ENCODE assay signal across 24 cellular contexts in the genomic region with DNA sequence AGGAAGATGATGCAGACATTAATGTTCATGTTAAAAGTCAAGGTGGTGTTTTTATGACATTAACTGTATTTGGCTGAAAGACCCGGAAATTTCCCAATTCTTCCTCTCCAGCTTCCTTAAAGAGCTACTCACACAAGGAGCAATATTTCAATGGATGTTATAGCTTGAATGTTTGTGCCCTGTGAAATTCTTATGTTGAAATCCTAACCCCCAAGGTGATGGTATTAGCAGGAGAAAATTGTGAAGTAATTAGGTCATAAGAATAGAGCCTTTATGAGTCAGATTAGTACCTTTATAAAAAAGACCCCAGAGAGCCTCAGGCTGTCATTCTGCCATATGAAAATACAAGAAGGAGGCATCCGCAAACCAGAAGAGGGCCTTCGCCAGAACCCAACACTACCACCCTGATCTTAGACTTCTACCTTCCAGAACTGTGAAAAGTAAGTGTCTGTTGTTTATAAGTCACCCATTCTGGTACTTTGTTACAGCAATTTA. TPM values are rescaled to one million over a fixed set of nuclear protein-coding genes. Genes with fewer than 3 reads are reported as not detected.
DNase-seq lines count a peak whose midpoint lies in the region; ATAC-seq, FAIRE-seq and TF ChIP-seq lines count a peak whose summit lies in the region.
"Had no signal": no experiment of that assay in that cellular context is flagged by ENCODE, and none has a peak within 500 bp of the region (broad histone marks: within the 10 kb centered on the region; RNA-seq: fewer than 3 reads in every experiment).

No MANE protein-coding gene starts in this region.

- H3K4me3 ChIP-seq in astrocyte (ENCODE audit: insufficient read depth, low read depth, low read length) (no peak overlapping the region), retinal pigment epithelial cell (ENCODE audit: low read length) (no peak overlapping the region)
- H3K4me3 ChIP-seq: K562, PC-9 had no signal

- no peaks in the 10 kb centered on the region for H3K36me3 ChIP-seq in astrocyte (ENCODE audit: insufficient read depth, low read length)

- H3K27ac ChIP-seq in astrocyte (ENCODE audit: low read depth, low read length), result no peak overlapping the region
- H3K27ac ChIP-seq: PC-9, RWPE1 had no signal

- no peak overlapping the region for H3K4me3 Mint-ChIP-seq in astrocyte (ENCODE audit: unreplicated experiment)
- no peak overlapping the region for H3K4me3 Mint-ChIP-seq in activated T-helper 1 cell treated with anti-CD3 and anti-CD28 coated beads, Interleukin-12 subunit alpha, Interleukin-12 subunit beta, Interleukin-2, Interleukin-4 antibody, amounts not matched to agents 30 ng/mL and 10 ng/mL and 1 ng/mL, durations not matched to agents 14 hours and 24 hours and 36 hours
- no peak overlapping the region for H3K4me3 Mint-ChIP-seq in activated T-helper 2 cell treated with anti-CD3 and anti-CD28 coated beads, Interferon-gamma antibody, Interleukin-2, Interleukin-4, amounts not matched to agents 10 μg/mL and 5 μg/mL and 100 μg/mL, durations not matched to agents 14 hours and 24 hours and 36 hours (ENCODE audit: low read depth)
- H3K4me3 Mint-ChIP-seq: CD4-positive, CD25-positive, alpha-beta regulatory T cell had no signal

- H3K27ac Mint-ChIP-seq in astrocyte (ENCODE audit: unreplicated experiment), result no peak overlapping the region
- no peak overlapping the region for H3K27ac Mint-ChIP-seq in activated T-helper 1 cell treated with anti-CD3 and anti-CD28 coated beads, Interleukin-12 subunit alpha, Interleukin-12 subunit beta, Interleukin-2, Interleukin-4 antibody, amounts not matched to agents 30 ng/mL and 10 ng/mL and 1 ng/mL, durations not matched to agents 14 hours and 24 hours and 36 hours
- no peak overlapping the region for H3K27ac Mint-ChIP-seq in activated T-helper 2 cell treated with anti-CD3 and anti-CD28 coated beads, Interferon-gamma antibody, Interleukin-2, Interleukin-4, amounts not matched to agents 10 μg/mL and 5 μg/mL and 100 μg/mL, durations not matched to agents 14 hours and 24 hours and 36 hours

- intact Hi-C loops in activated T-helper 1 cell treated with anti-CD3 and anti-CD28 coated beads, Interleukin-12 subunit alpha, Interleukin-12 subunit beta, Interleukin-2, Interleukin-4 antibody, amounts not matched to agents 30 ng/mL and 10 ng/mL and 1 ng/mL, durations not matched to agents 14 hours and 24 hours and 36 hours (cut with micrococcal nuclease), result loop anchor here (5.0 kb wide), 1 partner anchor 181 kb away; no protein-coding TSS in a partner anchor
- intact Hi-C loops in activated T-helper 2 cell treated with anti-CD3 and anti-CD28 coated beads, Interferon-gamma antibody, Interleukin-2, Interleukin-4, amounts not matched to agents 10 μg/mL and 5 μg/mL and 100 μg/mL, durations not matched to agents 14 hours and 24 hours and 36 hours (cut with micrococcal nuclease), result no loop called here

- peaks cover 3% of the 10 kb centered on the region for H3K4me1 Mint-ChIP-seq in astrocyte (ENCODE audit: low read depth, unreplicated experiment)
- H3K4me1 Mint-ChIP-seq in activated T-helper 1 cell treated with anti-CD3 and anti-CD28 coated beads, Interleukin-12 subunit alpha, Interleukin-12 subunit beta, Interleukin-2, Interleukin-4 antibody, amounts not matched to agents 30 ng/mL and 10 ng/mL and 1 ng/mL, durations not matched to agents 14 hours and 24 hours and 36 hours (ENCODE audit: low read depth), result peaks cover 36% of the 10 kb centered on the region
- peaks cover 20% of the 10 kb centered on the region for H3K4me1 Mint-ChIP-seq in activated T-helper 2 cell treated with anti-CD3 and anti-CD28 coated beads, Interferon-gamma antibody, Interleukin-2, Interleukin-4, amounts not matched to agents 10 μg/mL and 5 μg/mL and 100 μg/mL, durations not matched to agents 14 hours and 24 hours and 36 hours (ENCODE audit: low read depth)

- no peaks in the 10 kb centered on the region for H3K79me2 ChIP-seq in astrocyte (ENCODE audit: insufficient read depth, low read length)

- DNase-seq in M059J (ENCODE audit: low read depth) (peak; percentile 22), astrocyte (ENCODE audit: low read depth) (peak; percentile 16), iris pigment epithelial cell (ENCODE audit: low read depth) (peak; percentile 26), retinal pigment epithelial cell (ENCODE audit: low read depth) (peak; percentile 15), NCI-H2081 (lab: John Stamatoyannopoulos, UW) (no peak)
- DNase-seq in activated T-helper 1 cell treated with anti-CD3 and anti-CD28 coated beads, Interleukin-12 subunit alpha, Interleukin-12 subunit beta, Interleukin-2, Interleukin-4 antibody, amounts not matched to agents 30 ng/mL and 10 ng/mL and 1 ng/mL, durations not matched to agents 14 hours and 24 hours and 36 hours (ENCODE audit: low spot score), result no peak
- no peak for DNase-seq in activated T-helper 2 cell treated with anti-CD3 and anti-CD28 coated beads, Interferon-gamma antibody, Interleukin-2, Interleukin-4, amounts not matched to agents 10 μg/mL and 5 μg/mL and 100 μg/mL, durations not matched to agents 14 hours and 24 hours and 36 hours (ENCODE audit: low spot score)
- DNase-seq: ACHN; AML-193; CD4-positive, CD25-positive, alpha-beta regulatory T cell; COR-L47; DMS 273 treated with DMSO at 0.1 percent for 48 hours; GDM1; GOT3; NCI-H1105; NCI-H1694; NCI-H524; PC-9; SIG-M5 had no signal

- peaks cover 2% of the 10 kb centered on the region for H3K9me3 Mint-ChIP-seq in astrocyte (ENCODE audit: unreplicated experiment)
- peaks cover 62% of the 10 kb centered on the region for H3K9me3 Mint-ChIP-seq in activated T-helper 1 cell treated with anti-CD3 and anti-CD28 coated beads, Interleukin-12 subunit alpha, Interleukin-12 subunit beta, Interleukin-2, Interleukin-4 antibody, amounts not matched to agents 30 ng/mL and 10 ng/mL and 1 ng/mL, durations not matched to agents 14 hours and 24 hours and 36 hours
- H3K9me3 Mint-ChIP-seq in activated T-helper 2 cell treated with anti-CD3 and anti-CD28 coated beads, Interferon-gamma antibody, Interleukin-2, Interleukin-4, amounts not matched to agents 10 μg/mL and 5 μg/mL and 100 μg/mL, durations not matched to agents 14 hours and 24 hours and 36 hours, result peaks cover 35% of the 10 kb centered on the region

- H3K9ac ChIP-seq in astrocyte (ENCODE audit: low read length), result no peak overlapping the region

- no peak overlapping the region for H2AFZ ChIP-seq in astrocyte (ENCODE audit: low read depth, low read length)
- H2AFZ ChIP-seq: PC-9 had no signal

- H3K4me1 ChIP-seq in astrocyte (ENCODE audit: insufficient read depth, low read length), result peaks cover 6% of the 10 kb centered on the region

- FAIRE-seq in astrocyte (lab: Jason Lieb, UNC), result no peak
- FAIRE-seq: K562 had no signal

- H3K36me3 Mint-ChIP-seq in astrocyte (ENCODE audit: low read depth, unreplicated experiment), result no peaks in the 10 kb centered on the region
- H3K36me3 Mint-ChIP-seq in activated T-helper 1 cell treated with anti-CD3 and anti-CD28 coated beads, Interleukin-12 subunit alpha, Interleukin-12 subunit beta, Interleukin-2, Interleukin-4 antibody, amounts not matched to agents 30 ng/mL and 10 ng/mL and 1 ng/mL, durations not matched to agents 14 hours and 24 hours and 36 hours (ENCODE audit: low read depth), result peaks cover 72% of the 10 kb centered on the region
- H3K36me3 Mint-ChIP-seq in activated T-helper 2 cell treated with anti-CD3 and anti-CD28 coated beads, Interferon-gamma antibody, Interleukin-2, Interleukin-4, amounts not matched to agents 10 μg/mL and 5 μg/mL and 100 μg/mL, durations not matched to agents 14 hours and 24 hours and 36 hours (ENCODE audit: low read depth), result peaks cover 47% of the 10 kb centered on the region

- no peaks in the 10 kb centered on the region for H3K9me3 ChIP-seq in astrocyte (ENCODE audit: insufficient read depth, low read depth, low read length)

- no peaks in the 10 kb centered on the region for H4K20me1 ChIP-seq in astrocyte (ENCODE audit: insufficient read depth, low read length)

- no peaks in the 10 kb centered on the region for H3K27me3 ChIP-seq in astrocyte (ENCODE audit: insufficient read depth, low read length)

- H3K4me2 ChIP-seq in astrocyte (ENCODE audit: low read length), result no peak overlapping the region
- H3K4me2 ChIP-seq: PC-9 had no signal

- no peak for ATAC-seq in HG03025 (IDR thresholded peaks at IDR 0.05; ENCODE audit: low FRiP score, unreplicated experiment)
- ATAC-seq: HCT116, K562, SK-N-SH treated with all-trans-retinoic acid at 6 μM for 48 hours had no signal

- no peak for TF ChIP-seq CTCF in astrocyte (IDR thresholded peaks at IDR 0.05; ENCODE audit: insufficient read depth, low read depth, low read length)
- TF ChIP-seq CTCF in retinal pigment epithelial cell (conservative IDR thresholded peaks at IDR 0.05; ENCODE audit: low read depth, low read length), result no peak

- H3K27me3 Mint-ChIP-seq in astrocyte (ENCODE audit: low read depth, unreplicated experiment), result peaks cover 2% of the 10 kb centered on the region
- H3K27me3 Mint-ChIP-seq in activated T-helper 1 cell treated with anti-CD3 and anti-CD28 coated beads, Interleukin-12 subunit alpha, Interleukin-12 subunit beta, Interleukin-2, Interleukin-4 antibody, amounts not matched to agents 30 ng/mL and 10 ng/mL and 1 ng/mL, durations not matched to agents 14 hours and 24 hours and 36 hours (ENCODE audit: insufficient read depth), result no peaks in the 10 kb centered on the region
- H3K27me3 Mint-ChIP-seq in activated T-helper 2 cell treated with anti-CD3 and anti-CD28 coated beads, Interferon-gamma antibody, Interleukin-2, Interleukin-4, amounts not matched to agents 10 μg/mL and 5 μg/mL and 100 μg/mL, durations not matched to agents 14 hours and 24 hours and 36 hours (ENCODE audit: low read depth), result no peaks in the 10 kb centered on the region

RNA-seq across cellular contexts. Expression of gene TLR1, which starts 3.6 kb away (rescaled TPM):
- 3.2 and 5.5 TPM in 2 replicates for total RNA-seq in M059J (2014; rRNA removed; shearing (Covaris generic))
- total RNA-seq in astrocyte, result 0.54 and 0.70 TPM in 2 replicates
- 1.9 and 2.7 TPM in 2 replicates for total RNA-seq in activated T-helper 1 cell treated with anti-CD3 and anti-CD28 coated beads, Interleukin-12 subunit alpha, Interleukin-12 subunit beta, Interleukin-2, Interleukin-4 antibody, amounts not matched to agents 30 ng/mL and 10 ng/mL and 1 ng/mL, durations not matched to agents 14 hours and 24 hours and 36 hours
- 0.34 and 0.67 TPM in 2 replicates for total RNA-seq in activated T-helper 2 cell treated with anti-CD3 and anti-CD28 coated beads, Interferon-gamma antibody, Interleukin-2, Interleukin-4, amounts not matched to agents 10 μg/mL and 5 μg/mL and 100 μg/mL, durations not matched to agents 14 hours and 24 hours and 36 hours

RNA-seq across cellular contexts. Expression of gene TLR10, which starts 18.2 kb away (rescaled TPM):
- not detected in 2 replicates for total RNA-seq in M059J (2014; rRNA removed; shearing (Covaris generic))
- total RNA-seq in astrocyte, result not detected in 2 replicates
- total RNA-seq in activated T-helper 1 cell treated with anti-CD3 and anti-CD28 coated beads, Interleukin-12 subunit alpha, Interleukin-12 subunit beta, Interleukin-2, Interleukin-4 antibody, amounts not matched to agents 30 ng/mL and 10 ng/mL and 1 ng/mL, durations not matched to agents 14 hours and 24 hours and 36 hours, result not detected in 2 replicates
- total RNA-seq in activated T-helper 2 cell treated with anti-CD3 and anti-CD28 coated beads, Interferon-gamma antibody, Interleukin-2, Interleukin-4, amounts not matched to agents 10 μg/mL and 5 μg/mL and 100 μg/mL, durations not matched to agents 14 hours and 24 hours and 36 hours, result not detected in 2 replicates
- total RNA-seq: PC-9 had no signal

RNA-seq across cellular contexts. Expression of gene TLR6, which starts 55.6 kb away (rescaled TPM):
- 2.3 and 2.8 TPM in 2 replicates for total RNA-seq in M059J (2014; rRNA removed; shearing (Covaris generic))
- 3.1 and 3.8 TPM in 2 replicates for total RNA-seq in astrocyte
- total RNA-seq in activated T-helper 1 cell treated with anti-CD3 and anti-CD28 coated beads, Interleukin-12 subunit alpha, Interleukin-12 subunit beta, Interleukin-2, Interleukin-4 antibody, amounts not matched to agents 30 ng/mL and 10 ng/mL and 1 ng/mL, durations not matched to agents 14 hours and 24 hours and 36 hours, result 1.3 and 1.7 TPM in 2 replicates
- total RNA-seq in activated T-helper 2 cell treated with anti-CD3 and anti-CD28 coated beads, Interferon-gamma antibody, Interleukin-2, Interleukin-4, amounts not matched to agents 10 μg/mL and 5 μg/mL and 100 μg/mL, durations not matched to agents 14 hours and 24 hours and 36 hours, result 0.37 and 0.48 TPM in 2 replicates

Comparison
In these comparisons a context has a peak if more than half of its experiments do, and no peak if none do; other contexts are left out.
1. DNase-seq: peak in M059J (single experiment), astrocyte (single experiment), iris pigment epithelial cell (single experiment) and retinal pigment epithelial cell (single experiment); none in activated T-helper 1 cell treated with anti-CD3 and anti-CD28 coated beads, Interleukin-12 subunit alpha, Interleukin-12 subunit beta, Interleukin-2, Interleukin-4 antibody, amounts not matched to agents 30 ng/mL and 10 ng/mL and 1 ng/mL, durations not matched to agents 14 hours and 24 hours and 36 hours (single experiment), NCI-H2081 (0 of 2) and activated T-helper 2 cell treated with anti-CD3 and anti-CD28 coated beads, Interferon-gamma antibody, Interleukin-2, Interleukin-4, amounts not matched to agents 10 μg/mL and 5 μg/mL and 100 μg/mL, durations not matched to agents 14 hours and 24 hours and 36 hours (single experiment).